Comparison of ENCODE assay signal across 24 cellular contexts in the genomic region with DNA sequence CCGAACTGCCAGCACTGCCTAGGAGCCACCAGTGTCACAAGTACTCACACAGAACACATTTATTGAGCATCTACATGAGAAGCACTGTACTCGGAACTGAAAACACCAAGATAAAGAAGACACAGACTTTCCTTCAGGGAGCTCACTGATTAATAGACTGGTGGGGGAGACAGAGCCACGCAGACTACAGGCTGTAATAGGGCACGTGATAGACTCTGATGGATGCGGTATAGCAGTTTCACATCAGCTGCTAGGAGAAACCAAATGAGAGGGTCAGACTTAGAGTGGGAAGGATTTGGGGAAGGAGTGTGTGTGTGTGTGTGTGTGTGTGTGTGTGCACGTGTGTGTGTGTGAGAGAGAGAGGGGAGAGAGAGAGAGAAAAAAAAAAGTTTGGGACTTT.
"Had no signal": no experiment of that assay in that cellular context is flagged by ENCODE, and none has a peak within 500 bp of the region (broad histone marks: within the 10 kb centered on the region; RNA-seq: fewer than 3 reads in every experiment).

No MANE protein-coding gene starts in this region.

- H3K36me3 ChIP-seq: ovary had no signal

- ATAC-seq: activated T-cell treated with anti-CD3 and anti-CD28 coated beads, Interleukin-2, amount 50 U/mL, for 72 hours; effector memory CD8-positive, alpha-beta T cell; left cardiac atrium; left ventricle myocardium superior; right cardiac atrium had no signal

- H3K27ac ChIP-seq: ovary had no signal

- H3K27ac Mint-ChIP-seq: activated B cell treated with CpG ODN at 0.5 μM for 24 hours; activated naive CD8-positive, alpha-beta T cell; effector memory CD8-positive, alpha-beta T cell; mesothelial cell of epicardium; nephron progenitor cell; T-helper 2 cell treated with Interferon-gamma antibody and Interleukin-4, amounts not matched to agents 5 μg/mL and 100 μg/mL, for 36 hours had no signal

- H3K4me3 ChIP-seq: ovary had no signal

- H3K9me3 Mint-ChIP-seq: activated B cell treated with CpG ODN at 0.5 μM for 24 hours, mesothelial cell of epicardium, naive B cell, nephron progenitor cell had no signal

- H3K27me3 ChIP-seq: ovary had no signal

- H3K9me3 ChIP-seq: ovary had no signal

- H3K4me1 Mint-ChIP-seq: activated B cell treated with CpG ODN at 0.5 μM for 24 hours, mesothelial cell of epicardium, naive B cell had no signal

- DNase-seq: activated B cell treated with CpG ODN at 0.5 μM for 24 hours; activated CD4-positive, alpha-beta T cell treated with anti-CD3 and anti-CD28 coated beads, Interleukin-2, amount 50 U/mL, for 4 hours; activated effector memory CD4-positive, alpha-beta T cell treated with Interleukin-2 at 50 U/mL for 16 hours; activated naive CD4-positive, alpha-beta T cell treated with Interleukin-2 at 50 U/mL for 16 hours; activated T-cell treated with anti-CD3 and anti-CD28 coated beads for 4 hours; activated T-cell treated with anti-CD3 and anti-CD28 coated beads, Interleukin-2, amount 50 U/mL, for 72 hours; anterior cingulate cortex; effector memory CD8-positive, alpha-beta T cell; foreskin fibroblast; hippocampal formation; left cardiac atrium; left ventricle myocardium superior; naive B cell; nephron progenitor cell; ovary; right cardiac atrium; stimulated activated CD4-positive, alpha-beta T cell treated with anti-CD3 and anti-CD28 coated beads, Interleukin-15, amount 100 ng/mL, for 24 hours; stimulated activated CD4-positive, alpha-beta T cell treated with anti-CD3 and anti-CD28 coated beads, Interleukin-2, amount 100 ng/mL, for 24 hours; stimulated activated naive CD4-positive, alpha-beta T cell; T-helper 1 cell; trophoblast cell had no signal

- H3K4me3 Mint-ChIP-seq: activated B cell treated with CpG ODN at 0.5 μM for 24 hours; activated naive CD8-positive, alpha-beta T cell; activated T-cell treated with anti-CD3 and anti-CD28 coated beads, Interleukin-2, amount 50 U/mL, for 72 hours; effector memory CD8-positive, alpha-beta T cell; mesothelial cell of epicardium; naive B cell; nephron progenitor cell; T-helper 2 cell treated with Interferon-gamma antibody and Interleukin-4, amounts not matched to agents 5 μg/mL and 100 μg/mL, for 36 hours had no signal

- H3K36me3 Mint-ChIP-seq: activated naive CD8-positive, alpha-beta T cell; mesothelial cell of epicardium; naive B cell had no signal
